ENCODE assay signal across 18 cellular contexts in genomic region chr9:89383030-89383720, GRCh38.
DNase-seq lines count a peak whose midpoint lies in the region; ATAC-seq and TF ChIP-seq lines count a peak whose summit lies in the region.
"Had no signal": no experiment of that assay in that cellular context is flagged by ENCODE, and none has a peak within 500 bp of the region (broad histone marks: within the 10 kb centered on the region; RNA-seq: fewer than 3 reads in every experiment).

No MANE protein-coding gene starts in this region.

- no peaks in the 10 kb centered on the region for H3K9me3 ChIP-seq in OCI-LY7 (ENCODE audit: low read length)
- H3K9me3 ChIP-seq in neutrophil: no peaks in the 10 kb centered on the region
- no peaks in the 10 kb centered on the region for H3K9me3 ChIP-seq in upper lobe of left lung
- H3K9me3 ChIP-seq: lower lobe of right lung, uterus had no signal

- no TSS peak for BruUV-seq in OCI-LY7 (replicated peaks; lab: Mats Ljungman, UMichigan)

- H3K9me3 Mint-ChIP-seq in activated CD4-positive, alpha-beta T cell treated with anti-CD3 and anti-CD28 coated beads for 36 hours (ENCODE audit: low read depth): no peaks in the 10 kb centered on the region
- no peaks in the 10 kb centered on the region for H3K9me3 Mint-ChIP-seq in central memory CD8-positive, alpha-beta T cell

- H3K4me3 ChIP-seq in OCI-LY7 (ENCODE audit: low read depth, low read length, poor library complexity, severe bottlenecking) (no peak overlapping the region), neutrophil (ENCODE audit: low read depth in 1 of 2, low read length in 1 of 2) (peak overlapping the region in 1 of 2 experiments; percentile 37), upper lobe of left lung (no peak overlapping the region)
- H3K4me3 ChIP-seq: lower lobe of right lung, PC-9, SK-N-MC, uterus had no signal

- no peak overlapping the region for H3K4me3 Mint-ChIP-seq in activated CD4-positive, alpha-beta T cell treated with anti-CD3 and anti-CD28 coated beads for 36 hours
- H3K4me3 Mint-ChIP-seq in central memory CD8-positive, alpha-beta T cell: no peak overlapping the region

- TF ChIP-seq EP300 in upper lobe of left lung (IDR thresholded peaks at IDR 0.05): no peak

- no peaks in the 10 kb centered on the region for H3K27me3 Mint-ChIP-seq in activated CD4-positive, alpha-beta T cell treated with anti-CD3 and anti-CD28 coated beads for 36 hours
- no peaks in the 10 kb centered on the region for H3K27me3 Mint-ChIP-seq in central memory CD8-positive, alpha-beta T cell
- H3K27me3 Mint-ChIP-seq: IgD-negative memory B cell had no signal

- H3K4me2 ChIP-seq in OCI-LY7 (ENCODE audit: low read length): no peak overlapping the region
- H3K4me2 ChIP-seq: PC-9 had no signal

- no peaks in the 10 kb centered on the region for H3K79me2 ChIP-seq in OCI-LY7 (ENCODE audit: insufficient read depth, low read depth, low read length)

- no peaks in the 10 kb centered on the region for H3K27me3 ChIP-seq in neutrophil
- no peaks in the 10 kb centered on the region for H3K27me3 ChIP-seq in upper lobe of left lung
- H3K27me3 ChIP-seq: uterus had no signal

- intact Hi-C loops in activated CD4-positive, alpha-beta T cell treated with anti-CD3 and anti-CD28 coated beads for 36 hours (cut with DNase I, micrococcal nuclease): no loop called here
- intact Hi-C loops in OCI-LY7 (cut with micrococcal nuclease; ENCODE audit: unreplicated experiment): no loop called here

- no peak for DNase-seq in activated CD4-positive, alpha-beta T cell treated with anti-CD3 and anti-CD28 coated beads for 36 hours
- no peak for DNase-seq in activated CD4-positive, alpha-beta T cell treated with anti-CD3 and anti-CD28 coated beads for 4 hours
- DNase-seq in OCI-LY7 (ENCODE audit: low spot score): no peak
- DNase-seq in central memory CD8-positive, alpha-beta T cell (ENCODE audit: low spot score in 2 of 2): no peak
- no peak for DNase-seq in KBM-7
- no peak for DNase-seq in upper lobe of left lung
- no peak for DNase-seq in activated gamma-delta T cell treated with Interleukin-2 at 50 U/mL for 16 hours
- DNase-seq: EL, foreskin fibroblast, lower lobe of right lung, MV-4-11, NCI-H2029 treated with DMSO at 0.1 percent for 48 hours, NCI-H526 treated with DMSO at 0.1 percent for 48 hours, PC-9, uterus had no signal

- H3K4me1 ChIP-seq in OCI-LY7 (ENCODE audit: insufficient read depth, low read length, poor library complexity, severe bottlenecking): no peaks in the 10 kb centered on the region
- peaks cover 69 to 73% of the 10 kb centered on the region in 2 experiments for H3K4me1 ChIP-seq in neutrophil (ENCODE audit: control insufficient read depth in 1 of 2, insufficient read depth in 1 of 2, low read depth in 1 of 2, low read length in 1 of 2)
- peaks cover 7 to 14% (median 8%) of the 10 kb centered on the region in 4 donors for H3K4me1 ChIP-seq in upper lobe of left lung
- H3K4me1 ChIP-seq: uterus had no signal

- TF ChIP-seq POLR2A in upper lobe of left lung (IDR thresholded peaks at IDR 0.05): no peak

- no peak overlapping the region for H2AFZ ChIP-seq in OCI-LY7 (ENCODE audit: low read length)
- H2AFZ ChIP-seq: PC-9 had no signal

- peaks cover 51% of the 10 kb centered on the region for H3K4me1 Mint-ChIP-seq in activated CD4-positive, alpha-beta T cell treated with anti-CD3 and anti-CD28 coated beads for 36 hours
- H3K4me1 Mint-ChIP-seq in central memory CD8-positive, alpha-beta T cell: peaks cover 18% of the 10 kb centered on the region

- H3K9me2 ChIP-seq in OCI-LY7 (ENCODE audit: insufficient read depth, low read length): no peaks in the 10 kb centered on the region

- peak; percentile 23; the same call in 1 of the 2 replicates for TF ChIP-seq CTCF in OCI-LY7 (conservative IDR thresholded peaks at IDR 0.05; ENCODE audit: low read length)
- no peak for TF ChIP-seq CTCF in neutrophil (IDR thresholded peaks at IDR 0.05)
- no peak for TF ChIP-seq CTCF in upper lobe of left lung (IDR thresholded peaks at IDR 0.05)

- in situ Hi-C loops in KBM-7 (cut with MboI; ENCODE audit: low pct_unique_long_range_greater_than_20kb, low sequenced_read_pairs): no loop called here

- peaks cover 81% of the 10 kb centered on the region for H3K36me3 Mint-ChIP-seq in activated CD4-positive, alpha-beta T cell treated with anti-CD3 and anti-CD28 coated beads for 36 hours (ENCODE audit: low read depth)
- peaks cover 81% of the 10 kb centered on the region for H3K36me3 Mint-ChIP-seq in central memory CD8-positive, alpha-beta T cell (ENCODE audit: insufficient read depth)

- peak overlapping the region; percentile 83 for H3K27ac Mint-ChIP-seq in activated CD4-positive, alpha-beta T cell treated with anti-CD3 and anti-CD28 coated beads for 36 hours
- H3K27ac Mint-ChIP-seq in central memory CD8-positive, alpha-beta T cell (ENCODE audit: low read depth): peak overlapping the region; percentile 84

- CTCF ChIA-PET in activated CD4-positive, alpha-beta T cell treated with anti-CD3 and anti-CD28 coated beads for 36 hours (lab: Charles Lee): interaction anchor here (0.6 to 1.4 kb wide), 3 partner anchors 15 to 166 kb away, joined by 5 to 8 read pairs (median 5); no protein-coding TSS in a partner anchor
- CTCF ChIA-PET in OCI-LY7 (lab: Charles Lee; ENCODE audit: unreplicated experiment): no interaction called here

- 87 to 88% methylated on average over 16 of the region's 16 CpGs for WGBS in upper lobe of left lung, 2 donors

- POLR2A ChIA-PET in activated CD4-positive, alpha-beta T cell treated with anti-CD3 and anti-CD28 coated beads for 36 hours (lab: Charles Lee): no interaction called here
- POLR2A ChIA-PET in OCI-LY7 (lab: Charles Lee): no interaction called here

- no peak for ATAC-seq in activated CD4-positive, alpha-beta T cell treated with anti-CD3 and anti-CD28 coated beads for 36 hours
- ATAC-seq in central memory CD8-positive, alpha-beta T cell (replicated peaks; ENCODE audit: extremely low read depth, poor library complexity, severe bottlenecking): no peak
- ATAC-seq in upper lobe of left lung (ENCODE audit: low FRiP score in 2 of 2): no peak
- ATAC-seq: lower lobe of right lung had no signal

- H3K27ac ChIP-seq in OCI-LY7 (ENCODE audit: low read depth, low read length, poor library complexity, severe bottlenecking) (no peak overlapping the region), neutrophil (peak overlapping the region; percentile 99), upper lobe of left lung (no peak overlapping the region)
- H3K27ac ChIP-seq: lower lobe of right lung, PC-9, SK-N-MC, uterus had no signal

- H3K36me3 ChIP-seq in OCI-LY7 (ENCODE audit: insufficient read depth, low read length) (peaks cover 13% of the 10 kb centered on the region; the same call in 1 of the 2 replicates), neutrophil (peaks cover 89% of the 10 kb centered on the region), upper lobe of left lung (peaks cover 1 to 49% (median 28%) of the 10 kb centered on the region in 4 donors)
- H3K36me3 ChIP-seq: uterus had no signal

- H4K20me1 ChIP-seq in OCI-LY7 (ENCODE audit: insufficient read depth, low read length): no peaks in the 10 kb centered on the region
